In genomic region chr17:42553161-42553818, GRCh38 we compare ENCODE assay signal across 9 cellular contexts. TPM values are rescaled to one million over a fixed set of nuclear protein-coding genes. Genes with fewer than 3 reads are reported as not detected.
DNase-seq lines count a peak whose midpoint lies in the region; ATAC-seq, FAIRE-seq and TF ChIP-seq lines count a peak whose summit lies in the region.
"Had no signal": no experiment of that assay in that cellular context is flagged by ENCODE, and none has a peak within 500 bp of the region (broad histone marks: within the 10 kb centered on the region; RNA-seq: fewer than 3 reads in every experiment).

No MANE protein-coding gene starts in this region.

- H3K27ac Mint-ChIP-seq in astrocyte (ENCODE audit: unreplicated experiment) (no peak overlapping the region), memory B cell (peak overlapping the region; percentile 97)

- H3K4me1 Mint-ChIP-seq in astrocyte (ENCODE audit: low read depth, unreplicated experiment) (peaks cover 12% of the 10 kb centered on the region), memory B cell (peaks cover 34% of the 10 kb centered on the region)

- H3K79me2 ChIP-seq in astrocyte (ENCODE audit: insufficient read depth, low read length), result peaks cover 27% of the 10 kb centered on the region

- FAIRE-seq in astrocyte (lab: Jason Lieb, UNC), result no peak

- H3K4me2 ChIP-seq in astrocyte (ENCODE audit: low read length), result peak overlapping the region; percentile 91

- H3K27ac ChIP-seq in heart left ventricle (peak overlapping the region in 5 of 12 donors; percentile 89 to 97 (median 93)), right atrium auricular region (peak overlapping the region in 1 of 2 donors; percentile 84), astrocyte (ENCODE audit: low read depth, low read length) (no peak overlapping the region), vagina (peak overlapping the region; percentile 74)

- H3K36me3 ChIP-seq in heart left ventricle, result peaks cover 0 to 5% (median 0%) of the 10 kb centered on the region in 9 donors
- H3K36me3 ChIP-seq in right atrium auricular region, result no peaks in the 10 kb centered on the region
- no peaks in the 10 kb centered on the region for H3K36me3 ChIP-seq in astrocyte (ENCODE audit: insufficient read depth, low read length)
- H3K36me3 ChIP-seq in vagina, result no peaks in the 10 kb centered on the region
- H3K36me3 ChIP-seq: adrenal gland had no signal

- DNase-seq in heart left ventricle (peak in 2 of 5 donors; percentile 37 to 64), right atrium auricular region (ENCODE audit: low spot score) (no peak), astrocyte (ENCODE audit: low read depth) (peak; percentile 43), memory B cell (ENCODE audit: low spot score in 2 of 2) (no peak), vagina (ENCODE audit: extremely low spot score in 2 of 2) (peak in 1 of 2 donors; percentile 81)

- no peaks in the 10 kb centered on the region for H3K9me3 ChIP-seq in heart left ventricle
- H3K9me3 ChIP-seq in right atrium auricular region, result no peaks in the 10 kb centered on the region
- no peaks in the 10 kb centered on the region for H3K9me3 ChIP-seq in astrocyte (ENCODE audit: insufficient read depth, low read depth, low read length)
- H3K9me3 ChIP-seq in vagina, result no peaks in the 10 kb centered on the region
- H3K9me3 ChIP-seq: adrenal gland had no signal

- H4K20me1 ChIP-seq in astrocyte (ENCODE audit: insufficient read depth, low read length), result peaks cover 9% of the 10 kb centered on the region

- H3K27me3 ChIP-seq in heart left ventricle, result peaks cover 0 to 3% (median 0%) of the 10 kb centered on the region in 9 donors
- H3K27me3 ChIP-seq in right atrium auricular region, result no peaks in the 10 kb centered on the region
- H3K27me3 ChIP-seq in astrocyte (ENCODE audit: insufficient read depth, low read length), result no peaks in the 10 kb centered on the region
- H3K27me3 ChIP-seq in vagina, result no peaks in the 10 kb centered on the region
- H3K27me3 ChIP-seq: adrenal gland had no signal

- H3K4me3 Mint-ChIP-seq in astrocyte (ENCODE audit: unreplicated experiment), result peak overlapping the region; percentile 91
- H3K4me3 Mint-ChIP-seq in memory B cell, result peak overlapping the region; percentile 98

- H3K27me3 Mint-ChIP-seq in astrocyte (ENCODE audit: low read depth, unreplicated experiment), result no peaks in the 10 kb centered on the region
- no peaks in the 10 kb centered on the region for H3K27me3 Mint-ChIP-seq in memory B cell

- no peak overlapping the region for H2AFZ ChIP-seq in astrocyte (ENCODE audit: low read depth, low read length)

- peak in 3 of 4 donors; percentile 3 to 19 (median 11) for ATAC-seq in heart left ventricle
- no peak for ATAC-seq in memory B cell (ENCODE audit: low read depth)
- ATAC-seq in GM19463 (IDR thresholded peaks at IDR 0.05; ENCODE audit: unreplicated experiment), result no peak
- no peak for ATAC-seq in HG03378 (IDR thresholded peaks at IDR 0.05; ENCODE audit: unreplicated experiment)
- no peak for ATAC-seq in GM19023 (IDR thresholded peaks at IDR 0.05; ENCODE audit: unreplicated experiment)

- 66 to 77% (median 74%) methylated on average over 30 to 45 of the region's 45 CpGs for WGBS in heart left ventricle, 4 donors

- H3K36me3 Mint-ChIP-seq in astrocyte (ENCODE audit: low read depth, unreplicated experiment) (peaks cover 2% of the 10 kb centered on the region), memory B cell (no peaks in the 10 kb centered on the region)

- H3K4me3 ChIP-seq in heart left ventricle, result peak overlapping the region in 10 of 12 donors; percentile 68 to 98 (median 87)
- H3K4me3 ChIP-seq in right atrium auricular region, result peak overlapping the region in 1 of 2 donors; percentile 63
- H3K4me3 ChIP-seq in astrocyte (ENCODE audit: insufficient read depth, low read depth, low read length), result peak overlapping the region; percentile 69
- H3K4me3 ChIP-seq in vagina, result peak overlapping the region; percentile 72 to 76

- H3K4me1 ChIP-seq in heart left ventricle, result peaks cover 0 to 33% (median 18%) of the 10 kb centered on the region in 12 donors
- H3K4me1 ChIP-seq in right atrium auricular region, result peaks cover 0 to 32% of the 10 kb centered on the region in 2 donors
- H3K4me1 ChIP-seq in astrocyte (ENCODE audit: insufficient read depth, low read length), result peaks cover 16% of the 10 kb centered on the region
- H3K4me1 ChIP-seq in vagina, result peaks cover 38% of the 10 kb centered on the region

- intact Hi-C loops in heart left ventricle (cut with DNase I) (no loop called here), vagina (cut with DNase I) (no loop called here)

- TF ChIP-seq POLR2A in heart left ventricle (IDR thresholded peaks at IDR 0.05), result no peak
- no peak for TF ChIP-seq POLR2A in vagina (IDR thresholded peaks at IDR 0.05)

- no peak for TF ChIP-seq CTCF in heart left ventricle (IDR thresholded peaks at IDR 0.05)
- TF ChIP-seq CTCF in right atrium auricular region (IDR thresholded peaks at IDR 0.05), result no peak
- no peak for TF ChIP-seq CTCF in astrocyte (IDR thresholded peaks at IDR 0.05; ENCODE audit: insufficient read depth, low read depth, low read length)
- TF ChIP-seq CTCF in vagina (IDR thresholded peaks at IDR 0.05), result no peak

- peak overlapping the region; percentile 92 for H3K9ac ChIP-seq in astrocyte (ENCODE audit: low read length)

- H3K9me3 Mint-ChIP-seq in astrocyte (ENCODE audit: unreplicated experiment) (no peaks in the 10 kb centered on the region), memory B cell (no peaks in the 10 kb centered on the region)

RNA-seq across cellular contexts. Expression of gene HSD17B1, which starts 0.6 kb away (rescaled TPM):
- total RNA-seq in heart left ventricle, result 1 to 10 TPM in 3 of 9 donors, under 1 TPM in 5, not detected in 1; 0.32 to 1.7 (median 0.97) TPM
- polyA plus RNA-seq in heart left ventricle, result 1 to 10 TPM; 1.2 to 1.8 TPM
- under 1 TPM; 0.39 to 0.78 TPM for total RNA-seq in right atrium auricular region
- 1.5 and 1.7 TPM in 2 replicates for total RNA-seq in astrocyte
- 2.0 TPM for total RNA-seq in vagina

RNA-seq across cellular contexts. Expression of gene COASY, which starts 8.7 kb away (rescaled TPM):
- total RNA-seq in heart left ventricle, result 10 to 100 TPM; 24.3 to 50.4 (median 33.2) TPM
- polyA plus RNA-seq in heart left ventricle, result 10 to 100 TPM; 37.5 to 59.1 TPM
- total RNA-seq in right atrium auricular region, result 10 to 100 TPM; 18.1 to 19.0 TPM
- 52.0 and 54.2 TPM in 2 replicates for total RNA-seq in astrocyte
- 24.8 TPM for total RNA-seq in vagina

RNA-seq across cellular contexts. Expression of gene MLX, which starts 13.6 kb away (rescaled TPM):
- total RNA-seq in heart left ventricle, result 10 to 100 TPM; 48.1 to 76.2 (median 57.9) TPM
- 10 to 100 TPM; 53.1 to 71.7 TPM for polyA plus RNA-seq in heart left ventricle
- 10 to 100 TPM; 40.1 to 63.6 TPM for total RNA-seq in right atrium auricular region
- 26.5 and 29.9 TPM in 2 replicates for total RNA-seq in astrocyte
- 33.9 TPM for total RNA-seq in vagina

RNA-seq across cellular contexts. Expression of gene NAGLU, which starts 17.2 kb away (rescaled TPM):
- total RNA-seq in heart left ventricle (10 to 100 TPM in 8 of 9 donors, 1 to 10 TPM in 1; 8.4 to 22.0 (median 12.5) TPM), right atrium auricular region (10 to 100 TPM; 19.6 to 22.1 TPM), astrocyte (19.3 and 25.9 TPM in 2 replicates), vagina (24.6 TPM)
- polyA plus RNA-seq in heart left ventricle, result 10 to 100 TPM; 10.4 to 19.1 TPM

RNA-seq across cellular contexts. Expression of gene PSMC3IP, which starts 24.2 kb away (rescaled TPM):
- 1 to 10 TPM in 7 of 9 donors, under 1 TPM in 2; 0.71 to 4.1 (median 2.0) TPM for total RNA-seq in heart left ventricle
- 1 to 10 TPM; 2.1 to 2.9 TPM for polyA plus RNA-seq in heart left ventricle
- total RNA-seq in right atrium auricular region, result 1 to 10 TPM; 1.2 to 1.6 TPM
- total RNA-seq in astrocyte, result 5.4 and 8.7 TPM in 2 replicates
- 0.98 TPM for total RNA-seq in vagina

Comparison
In these comparisons a context has a peak if more than half of its experiments do, and no peak if none do; other contexts are left out.
1. ATAC-seq: peak in heart left ventricle (3 of 4); none in memory B cell (single experiment), GM19463 (single experiment), HG03378 (single experiment) and GM19023 (single experiment).